Comparison of ENCODE assay signal across 8 cellular contexts in the genomic region with DNA sequence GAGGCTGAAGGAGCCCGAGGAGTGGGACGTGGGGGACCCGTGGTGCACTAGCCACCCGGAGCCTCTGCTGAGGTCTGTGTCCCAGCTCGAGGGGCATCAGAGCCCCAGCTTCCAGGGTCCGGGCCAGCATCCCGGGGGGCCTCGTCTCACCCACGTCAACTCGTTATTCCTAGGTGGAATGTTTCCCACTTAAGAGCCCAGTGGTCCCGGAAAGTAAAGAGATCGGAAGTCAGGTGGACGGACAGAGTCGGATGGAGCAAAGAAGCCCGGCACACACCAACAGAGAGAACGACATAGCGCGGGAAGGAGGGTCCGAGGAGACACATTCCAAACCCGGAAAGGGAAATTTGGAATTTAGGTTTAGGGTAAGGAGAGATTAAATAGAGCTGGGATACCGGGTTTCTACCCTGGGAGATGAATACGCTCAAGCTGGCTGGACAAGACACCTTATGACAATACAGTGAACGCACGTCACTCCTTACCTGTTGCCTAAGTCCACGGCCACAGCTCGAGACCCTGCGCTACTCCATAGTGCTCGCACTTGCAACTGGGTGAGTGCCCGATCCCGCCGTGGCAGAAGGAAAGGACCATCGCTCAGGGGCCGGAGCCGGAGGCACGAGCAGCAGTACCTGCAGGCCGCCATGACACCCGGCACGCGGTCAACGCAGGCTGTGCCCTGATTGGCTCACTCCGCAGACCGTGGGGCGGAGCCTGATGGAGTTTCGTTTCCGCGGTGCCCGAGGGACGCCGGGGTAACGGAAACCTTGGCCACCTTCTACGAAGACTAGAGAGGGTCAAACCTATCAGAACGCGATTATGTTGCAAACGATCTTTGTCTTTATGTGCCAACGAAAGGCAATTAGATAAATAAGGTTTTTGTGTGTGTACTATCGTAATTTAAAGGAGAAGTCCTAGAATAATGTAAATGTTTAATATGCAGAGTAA. TPM values are rescaled to one million over a fixed set of nuclear protein-coding genes. Genes with fewer than 3 reads are reported as not detected.
A peak's percentile ranks its signal among the peaks of the same experiment; 100 is the strongest.
DNase-seq lines count a peak whose midpoint lies in the region; ATAC-seq and TF ChIP-seq lines count a peak whose summit lies in the region.

TSS of gene PNPT1 (minus strand) at position 664 of the 945 bp plus-strand sequence. CDS start at position 643, 21 bp downstream.

- peaks cover 13% of the 10 kb centered on the region for H3K36me3 Mint-ChIP-seq in activated CD4-positive, alpha-beta T cell treated with anti-CD3 and anti-CD28 coated beads, Interleukin-2, amount 10 ng/mL, durations not matched to agents 7 days and 5 days (ENCODE audit: low read depth)
- peaks cover 13% of the 10 kb centered on the region for H3K36me3 Mint-ChIP-seq in dendritic cell treated with granulocyte-macrophage colony-stimulating factor and Interleukin-4, amounts not matched to agents 40 ng/mL and 50 ng/mL, for 4 days (ENCODE audit: low read depth)

- peak; percentile 94 for DNase-seq in NCI-H69 (lab: John Stamatoyannopoulos, UW)
- peak; percentile 96 for DNase-seq in activated CD4-positive, alpha-beta T cell treated with anti-CD3 and anti-CD28 coated beads, Interleukin-2, amount 10 ng/mL, durations not matched to agents 7 days and 5 days
- DNase-seq in left lung = peak; percentile 95 to 97
- peak; percentile 87 to 91 for DNase-seq in stimulated activated CD4-positive, alpha-beta T cell treated with anti-CD3 and anti-CD28 coated beads, Interleukin-2, amount 100 ng/mL, for 48 hours

- peaks cover 29% of the 10 kb centered on the region for H4K20me1 ChIP-seq in BLaER1

- POLR2A ChIA-PET in activated CD4-positive, alpha-beta T cell treated with anti-CD3 and anti-CD28 coated beads, Interleukin-2, amount 10 ng/mL, durations not matched to agents 7 days and 5 days (lab: Charles Lee) = no interaction called here

- H3K9me3 ChIP-seq in BLaER1 (no peaks in the 10 kb centered on the region), left lung (no peaks in the 10 kb centered on the region)

- H3K36me3 ChIP-seq in BLaER1 = peaks cover 26% of the 10 kb centered on the region
- H3K36me3 ChIP-seq in left lung = no peaks in the 10 kb centered on the region

- H3K4me2 ChIP-seq in BLaER1 = peak within 1 kb of the TSS; percentile 81

- H3K4me3 ChIP-seq in BLaER1 = peak within 1 kb of the TSS; percentile 96
- H3K4me3 ChIP-seq in left lung = peak within 1 kb of the TSS; percentile 87 to 89

- CTCF ChIA-PET in activated CD4-positive, alpha-beta T cell treated with anti-CD3 and anti-CD28 coated beads, Interleukin-2, amount 10 ng/mL, durations not matched to agents 7 days and 5 days (lab: Charles Lee) = no interaction called here

- peak within 1 kb of the TSS; percentile 97 for H3K27ac Mint-ChIP-seq in activated CD4-positive, alpha-beta T cell treated with anti-CD3 and anti-CD28 coated beads, Interleukin-2, amount 10 ng/mL, durations not matched to agents 7 days and 5 days
- peak within 1 kb of the TSS; percentile 82 for H3K27ac Mint-ChIP-seq in dendritic cell treated with granulocyte-macrophage colony-stimulating factor and Interleukin-4, amounts not matched to agents 40 ng/mL and 50 ng/mL, for 4 days

- H3K27ac ChIP-seq in BLaER1 (peak within 1 kb of the TSS; percentile 89), left lung (peak within 1 kb of the TSS in 1 of 2 donors; percentile 46)

- H3K9me3 Mint-ChIP-seq in activated CD4-positive, alpha-beta T cell treated with anti-CD3 and anti-CD28 coated beads, Interleukin-2, amount 10 ng/mL, durations not matched to agents 7 days and 5 days = no peaks in the 10 kb centered on the region
- no peaks in the 10 kb centered on the region for H3K9me3 Mint-ChIP-seq in dendritic cell treated with granulocyte-macrophage colony-stimulating factor and Interleukin-4, amounts not matched to agents 40 ng/mL and 50 ng/mL, for 4 days

- H3K27me3 ChIP-seq in BLaER1 (no peaks in the 10 kb centered on the region), left lung (peaks cover 0 to 4% of the 10 kb centered on the region in 2 donors)

- peaks cover 45% of the 10 kb centered on the region for H3K4me1 Mint-ChIP-seq in activated CD4-positive, alpha-beta T cell treated with anti-CD3 and anti-CD28 coated beads, Interleukin-2, amount 10 ng/mL, durations not matched to agents 7 days and 5 days
- peaks cover 10% of the 10 kb centered on the region for H3K4me1 Mint-ChIP-seq in dendritic cell treated with granulocyte-macrophage colony-stimulating factor and Interleukin-4, amounts not matched to agents 40 ng/mL and 50 ng/mL, for 4 days (ENCODE audit: low read depth)

- H3K4me3 Mint-ChIP-seq in activated CD4-positive, alpha-beta T cell treated with anti-CD3 and anti-CD28 coated beads, Interleukin-2, amount 10 ng/mL, durations not matched to agents 7 days and 5 days = peak within 1 kb of the TSS; percentile 93
- peak within 1 kb of the TSS; percentile 94 for H3K4me3 Mint-ChIP-seq in dendritic cell treated with granulocyte-macrophage colony-stimulating factor and Interleukin-4, amounts not matched to agents 40 ng/mL and 50 ng/mL, for 4 days

- intact Hi-C loops in dendritic cell treated with granulocyte-macrophage colony-stimulating factor and Interleukin-4, amounts not matched to agents 40 ng/mL and 50 ng/mL, for 4 days (cut with micrococcal nuclease) = loop anchor here (2.0 to 10.0 kb wide), 2 partner anchors 75 to 1579 kb away; partner anchors contain the start of gene ACYP2
- intact Hi-C loops in left lung (cut with DNase I) = no loop called here

- H3K4me1 ChIP-seq in BLaER1 (peaks cover 20% of the 10 kb centered on the region), left lung (peaks cover 0 to 15% of the 10 kb centered on the region in 2 donors)

- ATAC-seq in GM19328 (IDR thresholded peaks at IDR 0.05; ENCODE audit: unreplicated experiment) = peak; percentile 99
- ATAC-seq in HG03520 (IDR thresholded peaks at IDR 0.05; ENCODE audit: unreplicated experiment) = peak; percentile 100
- ATAC-seq in left lung = peak; percentile 100

- peak within 1 kb of the TSS; percentile 89 for H3K9ac ChIP-seq in BLaER1

- TF ChIP-seq CTCF in left lung (IDR thresholded peaks at IDR 0.05) = no peak

- H3K27me3 Mint-ChIP-seq in activated CD4-positive, alpha-beta T cell treated with anti-CD3 and anti-CD28 coated beads, Interleukin-2, amount 10 ng/mL, durations not matched to agents 7 days and 5 days = peaks cover 6% of the 10 kb centered on the region
- H3K27me3 Mint-ChIP-seq in dendritic cell treated with granulocyte-macrophage colony-stimulating factor and Interleukin-4, amounts not matched to agents 40 ng/mL and 50 ng/mL, for 4 days = peaks cover 1% of the 10 kb centered on the region

RNA-seq across cellular contexts. Expression of gene PNPT1, which starts in this region (rescaled TPM):
- 10 to 100 TPM; 22.6 to 31.7 TPM for total RNA-seq in activated CD4-positive, alpha-beta T cell treated with anti-CD3 and anti-CD28 coated beads, Interleukin-2, amount 10 ng/mL, durations not matched to agents 7 days and 5 days
- total RNA-seq in left lung = 10 to 100 TPM; 23.1 to 27.1 TPM
